Comparison of ENCODE assay signal across 8 cellular contexts in the genomic region with DNA sequence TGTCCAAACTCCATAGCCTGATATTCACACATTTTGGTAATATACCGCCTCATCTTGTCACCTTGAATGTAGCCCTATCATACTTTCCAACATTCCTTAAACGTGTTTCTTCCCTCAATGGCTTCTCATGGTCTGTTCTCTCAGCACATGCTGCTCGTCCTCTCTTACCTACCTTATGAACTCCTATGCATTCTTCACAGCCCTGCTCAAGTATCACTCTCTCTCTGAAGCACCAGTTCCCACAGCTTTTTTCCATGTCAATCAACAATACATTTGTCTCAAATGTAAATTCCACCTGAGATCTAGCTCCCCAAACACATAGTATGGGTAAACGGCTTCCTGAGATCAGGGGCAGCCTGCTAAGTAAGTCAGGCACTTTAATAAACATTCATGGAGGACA.
"Had no signal": no experiment of that assay in that cellular context is flagged by ENCODE, and none has a peak within 500 bp of the region (broad histone marks: within the 10 kb centered on the region; RNA-seq: fewer than 3 reads in every experiment).

No MANE protein-coding gene starts in this region.

- ATAC-seq: GM23338, HCT116, K562 had no signal

- DNase-seq: H7, IMR-90, KG1 had no signal

- H3K36me3 ChIP-seq: HAP-1 had no signal

- FAIRE-seq: HTR-8/SVneo, K562 had no signal

- H2AFZ ChIP-seq: GM23338 had no signal

- H3K4me2 ChIP-seq: GM23338 had no signal

- H3K4me1 ChIP-seq: HAP-1 had no signal

- H3K4me3 ChIP-seq: GM23338, HAP-1, K562 had no signal

- H3K9me3 ChIP-seq: HAP-1 had no signal
